10 cellular contexts compared by ENCODE assay signal in the genomic region with DNA sequence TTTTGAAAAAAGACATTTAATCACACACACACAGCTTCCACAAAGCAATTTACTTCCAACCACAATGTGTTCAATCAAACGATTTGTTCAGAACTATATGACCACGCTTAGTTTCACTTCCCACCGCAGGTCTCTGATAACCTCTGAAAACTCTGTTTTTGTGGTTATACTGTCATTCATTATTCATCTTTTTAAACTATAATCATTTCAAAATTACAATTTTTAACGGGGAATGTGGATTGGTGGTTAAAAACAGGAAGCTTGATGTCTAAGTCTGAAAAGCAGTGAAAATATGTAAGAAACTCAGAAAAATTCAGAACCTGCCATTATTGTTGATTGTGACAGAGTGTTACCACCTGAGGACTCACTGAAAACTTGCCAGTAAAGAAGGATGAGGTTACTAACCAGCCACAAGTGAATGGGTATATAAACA. TPM values are rescaled to one million over a fixed set of nuclear protein-coding genes. Genes with fewer than 3 reads are reported as not detected.
DNase-seq lines count a peak whose midpoint lies in the region; ATAC-seq lines count a peak whose summit lies in the region.
"Had no signal": no experiment of that assay in that cellular context is flagged by ENCODE, and none has a peak within 500 bp of the region (broad histone marks: within the 10 kb centered on the region; RNA-seq: fewer than 3 reads in every experiment).

No MANE protein-coding gene starts in this region.

- peaks cover 36% of the 10 kb centered on the region for H3K4me1 Mint-ChIP-seq in activated naive CD4-positive, alpha-beta T cell treated with anti-CD3 and anti-CD28 coated beads for 36 hours (ENCODE audit: low read depth)

- no peaks in the 10 kb centered on the region for H3K9me3 Mint-ChIP-seq in activated naive CD4-positive, alpha-beta T cell treated with anti-CD3 and anti-CD28 coated beads for 36 hours

- ATAC-seq in left colon, result no peak

- intact Hi-C loops in activated naive CD4-positive, alpha-beta T cell treated with anti-CD3 and anti-CD28 coated beads for 36 hours (cut with micrococcal nuclease), result loop anchor here (1.0 to 5.0 kb wide), 8 partner anchors 38 to 928 kb away; a partner anchor contains a TSS
- intact Hi-C loops in left colon (cut with DNase I, micrococcal nuclease), result no loop called here

- CTCF ChIA-PET in activated naive CD4-positive, alpha-beta T cell treated with anti-CD3 and anti-CD28 coated beads for 36 hours (lab: Charles Lee), result interaction anchor here (0.7 to 1.2 kb wide), 2 partner anchors 9 to 62 kb away, joined by 3 to 4 read pairs; no protein-coding TSS in a partner anchor

- peak in 2 of 3 experiments; percentile 9 to 35 for DNase-seq in activated CD8-positive, alpha-beta memory T cell treated with anti-CD3 and anti-CD28 coated beads for 48 hours (ENCODE audit: low read depth in 2 of 3, low spot score in 2 of 3)
- no peak for DNase-seq in activated CD8-positive, alpha-beta memory T cell treated with anti-CD3 and anti-CD28 coated beads for 24 hours
- peak; percentile 7 for DNase-seq in M059J (ENCODE audit: low read depth)
- peak; percentile 95 for DNase-seq in activated naive CD4-positive, alpha-beta T cell treated with anti-CD3 and anti-CD28 coated beads for 36 hours
- peak in 4 of 6 experiments; percentile 9 to 78 (median 76) for DNase-seq in stimulated activated naive CD4-positive, alpha-beta T cell (lab: John Stamatoyannopoulos, UW)
- no peak for DNase-seq in left colon
- DNase-seq in C1 segment of cervical spinal cord (lab: John Stamatoyannopoulos, UW), result no peak
- DNase-seq in kidney glomerular epithelial cell (lab: John Stamatoyannopoulos, UW), result no peak

- peaks cover 78% of the 10 kb centered on the region for H3K27me3 Mint-ChIP-seq in activated naive CD4-positive, alpha-beta T cell treated with anti-CD3 and anti-CD28 coated beads for 36 hours (ENCODE audit: low read depth)

- no peaks in the 10 kb centered on the region for H3K36me3 Mint-ChIP-seq in activated naive CD4-positive, alpha-beta T cell treated with anti-CD3 and anti-CD28 coated beads for 36 hours (ENCODE audit: low read depth)

- no peak overlapping the region for H3K4me3 Mint-ChIP-seq in activated naive CD4-positive, alpha-beta T cell treated with anti-CD3 and anti-CD28 coated beads for 36 hours

- H3K27ac Mint-ChIP-seq in activated naive CD4-positive, alpha-beta T cell treated with anti-CD3 and anti-CD28 coated beads for 36 hours, result no peak overlapping the region

RNA-seq across cellular contexts. Expression of a gene that starts 12.7 kb away (rescaled TPM):
- not detected in 2 replicates for total RNA-seq in M059J (2014; rRNA removed; shearing (Covaris generic))
- not detected for total RNA-seq in activated naive CD4-positive, alpha-beta T cell treated with anti-CD3 and anti-CD28 coated beads for 36 hours
- not detected for total RNA-seq in left colon
- total RNA-seq: liver; T-helper 2 cell treated with Interferon-gamma antibody and Interleukin-4, amounts not matched to agents 100 ng/mL and 5 ng/mL, for 36 hours had no signal

RNA-seq across cellular contexts. Expression of a gene that starts 39.9 kb away (rescaled TPM):
- total RNA-seq in M059J (2014; rRNA removed; shearing (Covaris generic)), result 0.64 and 2.1 TPM in 2 replicates
- not detected for total RNA-seq in activated naive CD4-positive, alpha-beta T cell treated with anti-CD3 and anti-CD28 coated beads for 36 hours
- total RNA-seq in left colon, result 100 to 1,000 TPM in 1 of 2 donors, 10 to 100 TPM in 1; 77.4 to 104 TPM
- total RNA-seq: T-helper 2 cell treated with Interferon-gamma antibody and Interleukin-4, amounts not matched to agents 100 ng/mL and 5 ng/mL, for 36 hours had no signal

Comparison
In these comparisons a context has a peak if more than half of its experiments do, and no peak if none do; other contexts are left out.
1. DNase-seq: peak in activated CD8-positive, alpha-beta memory T cell treated with anti-CD3 and anti-CD28 coated beads for 48 hours (2 of 3), M059J (single experiment), activated naive CD4-positive, alpha-beta T cell treated with anti-CD3 and anti-CD28 coated beads for 36 hours (single experiment) and stimulated activated naive CD4-positive, alpha-beta T cell (4 of 6); none in activated CD8-positive, alpha-beta memory T cell treated with anti-CD3 and anti-CD28 coated beads for 24 hours (single experiment), left colon (0 of 2), C1 segment of cervical spinal cord (0 of 14) and kidney glomerular epithelial cell (single experiment).
2. RNA of a gene that starts 39.9 kb away (total RNA-seq): 77.4 to 104 TPM in left colon; 0.64 to 2.1 TPM in M059J and not detected in activated naive CD4-positive, alpha-beta T cell treated with anti-CD3 and anti-CD28 coated beads for 36 hours; every median in the first group is over 10 times any median in the second.